ENCODE assay signal across 1 cellular context in genomic region chr7:151368136-151368571, GRCh38.
A peak's percentile ranks its signal among the peaks of the same experiment; 100 is the strongest.
TF ChIP-seq lines count a peak whose summit lies in the region.

No MANE protein-coding gene starts in this region.

TF ChIP-seq in HEK293, 187 proteins besides CTCF, POLR2A, EP300 and RAD21 (continued from another document):
- TF ChIP-seq ZBTB44 (tag by site-specific recombination; IDR thresholded peaks at IDR 0.05) = peak; percentile 76
- TF ChIP-seq PATZ1 (tag by site-specific recombination; IDR thresholded peaks at IDR 0.05) = no peak
- TF ChIP-seq GLIS1 (tag by site-specific recombination; IDR thresholded peaks at IDR 0.05) = peak; percentile 26; the same call in 1 of the 2 replicates
